20 cellular contexts compared by ENCODE assay signal in the genomic region with DNA sequence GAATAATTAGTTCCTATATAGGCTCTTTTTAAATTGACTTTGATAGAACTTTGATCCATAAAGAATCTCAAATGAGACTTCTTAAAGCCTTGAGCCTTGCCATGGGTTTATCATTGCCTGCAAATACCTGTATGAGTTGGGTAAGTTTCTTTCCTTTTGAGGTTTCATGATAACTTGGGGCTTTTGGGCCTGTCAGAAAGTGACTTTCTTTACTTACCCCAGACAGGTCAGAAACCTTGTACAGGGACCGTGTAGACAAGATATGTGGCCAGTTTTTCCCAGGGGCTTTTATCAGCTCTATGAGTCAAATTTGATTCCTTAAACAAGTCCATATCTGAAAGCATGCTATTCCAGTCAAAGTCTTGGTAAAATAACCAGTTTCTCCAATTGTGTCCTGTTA. TPM values are rescaled to one million over a fixed set of nuclear protein-coding genes. Genes with fewer than 3 reads are reported as not detected.
A peak's percentile ranks its signal among the peaks of the same experiment; 100 is the strongest.
DNase-seq lines count a peak whose midpoint lies in the region; ATAC-seq and TF ChIP-seq lines count a peak whose summit lies in the region.
"Had no signal": no experiment of that assay in that cellular context is flagged by ENCODE, and none has a peak within 500 bp of the region (broad histone marks: within the 10 kb centered on the region; RNA-seq: fewer than 3 reads in every experiment).

No MANE protein-coding gene starts in this region.

- DNase-seq in endothelial cell (ENCODE audit: low spot score), result no peak
- no peak for DNase-seq in HEK293T (ENCODE audit: extremely low spot score)
- DNase-seq in stimulated activated CD4-positive, alpha-beta T cell treated with anti-CD3 and anti-CD28 coated beads, Interleukin-15, amount 100 ng/mL, for 24 hours, result no peak
- DNase-seq in foreskin melanocyte, result no peak
- DNase-seq in occipital lobe (lab: John Stamatoyannopoulos, UW), result no peak
- DNase-seq: activated CD4-positive, alpha-beta T cell treated with anti-CD3 and anti-CD28 coated beads for 1 hour; activated CD8-positive, alpha-beta memory T cell treated with anti-CD3 and anti-CD28 coated beads, Interleukin-2, amount 50 U/mL, for 48 hours; activated naive CD4-positive, alpha-beta T cell treated with anti-CD3 and anti-CD28 coated beads for 36 hours; AML-193; HFFc6; mammary epithelial cell; natural killer cell; NCI-H2081; NCI-H524 treated with DMSO at 0.1 percent for 48 hours; posterior cingulate gyrus; T1000 had no signal

- H3K4me1 Mint-ChIP-seq in endothelial cell (ENCODE audit: unreplicated experiment), result no peaks in the 10 kb centered on the region
- H3K4me1 Mint-ChIP-seq: natural killer cell; stimulated activated effector memory CD8-positive, alpha-beta T cell treated with anti-CD3 and anti-CD28 coated beads, Interleukin-12 subunit alpha, Interleukin-12 subunit beta, amount 100 ng/mL, for 72 hours had no signal

- no peak for TF ChIP-seq CTCF in endothelial cell (IDR thresholded peaks at IDR 0.05; ENCODE audit: unreplicated experiment)

- CTCF ChIA-PET in HEK293T (lab: Yijun Ruan, JAX), result no interaction called here

- POLR2A ChIA-PET in HEK293T (lab: Yijun Ruan, JAX), result no interaction called here

- peaks cover 20% of the 10 kb centered on the region for H3K36me3 Mint-ChIP-seq in endothelial cell (ENCODE audit: low read depth, unreplicated experiment)
- H3K36me3 Mint-ChIP-seq: natural killer cell; stimulated activated effector memory CD8-positive, alpha-beta T cell treated with anti-CD3 and anti-CD28 coated beads, Interleukin-12 subunit alpha, Interleukin-12 subunit beta, amount 100 ng/mL, for 72 hours had no signal

- peak overlapping the region; percentile 42 for H3K4me3 Mint-ChIP-seq in endothelial cell (ENCODE audit: unreplicated experiment)
- H3K4me3 Mint-ChIP-seq: activated naive CD4-positive, alpha-beta T cell treated with anti-CD3 and anti-CD28 coated beads for 36 hours; HFFc6; natural killer cell; stimulated activated effector memory CD8-positive, alpha-beta T cell treated with anti-CD3 and anti-CD28 coated beads, Interleukin-12 subunit alpha, Interleukin-12 subunit beta, amount 100 ng/mL, for 72 hours had no signal

- H3K9me3 Mint-ChIP-seq in endothelial cell (ENCODE audit: unreplicated experiment), result no peaks in the 10 kb centered on the region
- H3K9me3 Mint-ChIP-seq: HFFc6 had no signal

- no peak overlapping the region for H3K27ac Mint-ChIP-seq in endothelial cell (ENCODE audit: unreplicated experiment)
- H3K27ac Mint-ChIP-seq: activated naive CD4-positive, alpha-beta T cell treated with anti-CD3 and anti-CD28 coated beads for 36 hours; HFFc6; natural killer cell; stimulated activated effector memory CD8-positive, alpha-beta T cell treated with anti-CD3 and anti-CD28 coated beads, Interleukin-12 subunit alpha, Interleukin-12 subunit beta, amount 100 ng/mL, for 72 hours had no signal

- peak; percentile 82 for ATAC-seq in GM18870 (IDR thresholded peaks at IDR 0.05; ENCODE audit: unreplicated experiment)
- ATAC-seq in GM21526 (IDR thresholded peaks at IDR 0.05; ENCODE audit: low FRiP score, unreplicated experiment), result peak; percentile 65
- peak; percentile 76 for ATAC-seq in HG03039 (IDR thresholded peaks at IDR 0.05; ENCODE audit: unreplicated experiment)
- ATAC-seq: natural killer cell; stimulated activated effector memory CD8-positive, alpha-beta T cell treated with anti-CD3 and anti-CD28 coated beads, Interleukin-12 subunit alpha, Interleukin-12 subunit beta, amount 100 ng/mL, for 72 hours had no signal

- H3K27me3 Mint-ChIP-seq in endothelial cell (ENCODE audit: unreplicated experiment), result peaks cover 2% of the 10 kb centered on the region

TF ChIP-seq in HEK293T, 16 proteins besides CTCF, POLR2A, EP300 and RAD21:
- TF ChIP-seq L3MBTL2 (conservative IDR thresholded peaks at IDR 0.05) (no peak), ZNF384 (IDR thresholded peaks at IDR 0.05) (no peak), FOXK2 (IDR thresholded peaks at IDR 0.05) (no peak), CTBP1 (IDR thresholded peaks at IDR 0.05; ENCODE audit: borderline replicate concordance) (no peak), ARNT (IDR thresholded peaks at IDR 0.05) (no peak), ELF4 (IDR thresholded peaks at IDR 0.05) (no peak), SUZ12 (IDR thresholded peaks at IDR 0.05) (no peak), LEF1 (IDR thresholded peaks at IDR 0.05; ENCODE audit: borderline replicate concordance) (no peak), BHLHE40 (IDR thresholded peaks at IDR 0.05; ENCODE audit: borderline replicate concordance) (no peak), FOXM1 (IDR thresholded peaks at IDR 0.05; ENCODE audit: borderline replicate concordance) (no peak), FOXA1 (IDR thresholded peaks at IDR 0.05) (no peak), NFRKB (IDR thresholded peaks at IDR 0.05) (no peak), TARDBP (IDR thresholded peaks at IDR 0.05) (no peak), HDGF (IDR thresholded peaks at IDR 0.05; ENCODE audit: borderline replicate concordance) (no peak), SP1 (IDR thresholded peaks at IDR 0.05) (no peak)
- TF ChIP-seq, protein P1, sequence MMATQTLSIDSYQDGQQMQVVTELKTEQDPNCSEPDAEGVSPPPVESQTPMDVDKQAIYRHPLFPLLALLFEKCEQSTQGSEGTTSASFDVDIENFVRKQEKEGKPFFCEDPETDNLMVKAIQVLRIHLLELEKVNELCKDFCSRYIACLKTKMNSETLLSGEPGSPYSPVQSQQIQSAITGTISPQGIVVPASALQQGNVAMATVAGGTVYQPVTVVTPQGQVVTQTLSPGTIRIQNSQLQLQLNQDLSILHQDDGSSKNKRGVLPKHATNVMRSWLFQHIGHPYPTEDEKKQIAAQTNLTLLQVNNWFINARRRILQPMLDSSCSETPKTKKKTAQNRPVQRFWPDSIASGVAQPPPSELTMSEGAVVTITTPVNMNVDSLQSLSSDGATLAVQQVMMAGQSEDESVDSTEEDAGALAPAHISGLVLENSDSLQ (IDR thresholded peaks at IDR 0.05), result no peak

RNA-seq across cellular contexts. Expression of a gene that starts 17.3 kb away (rescaled TPM):
- total RNA-seq in endothelial cell (ENCODE audit: unreplicated experiment), result 32.9 TPM
- 69.9 TPM for total RNA-seq in occipital lobe
